1 cellular context compared by ENCODE assay signal in genomic region chr1:2136386-2136821, GRCh38.
TF ChIP-seq lines count a peak whose summit lies in the region.

No MANE protein-coding gene starts in this region.

TF ChIP-seq in IMR-90, 13 proteins besides CTCF, POLR2A, EP300 and RAD21 (continued from another document):
- TF ChIP-seq BHLHE40 (IDR thresholded peaks at IDR 0.05; ENCODE audit: low read depth, low read length) (no peak), SMC3 (IDR thresholded peaks at IDR 0.05; ENCODE audit: low read depth, low read length) (no peak), CHD1 (IDR thresholded peaks at IDR 0.05; ENCODE audit: low read depth, low read length) (no peak), MAZ (IDR thresholded peaks at IDR 0.05; ENCODE audit: borderline replicate concordance, low read depth, low read length) (no peak)
- TF ChIP-seq, protein P1, sequence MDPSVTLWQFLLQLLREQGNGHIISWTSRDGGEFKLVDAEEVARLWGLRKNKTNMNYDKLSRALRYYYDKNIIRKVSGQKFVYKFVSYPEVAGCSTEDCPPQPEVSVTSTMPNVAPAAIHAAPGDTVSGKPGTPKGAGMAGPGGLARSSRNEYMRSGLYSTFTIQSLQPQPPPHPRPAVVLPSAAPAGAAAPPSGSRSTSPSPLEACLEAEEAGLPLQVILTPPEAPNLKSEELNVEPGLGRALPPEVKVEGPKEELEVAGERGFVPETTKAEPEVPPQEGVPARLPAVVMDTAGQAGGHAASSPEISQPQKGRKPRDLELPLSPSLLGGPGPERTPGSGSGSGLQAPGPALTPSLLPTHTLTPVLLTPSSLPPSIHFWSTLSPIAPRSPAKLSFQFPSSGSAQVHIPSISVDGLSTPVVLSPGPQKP (IDR thresholded peaks at IDR 0.05; ENCODE audit: borderline replicate concordance, low read depth, low read length): no peak
